ENCODE assay signal across 8 cellular contexts in the genomic region with DNA sequence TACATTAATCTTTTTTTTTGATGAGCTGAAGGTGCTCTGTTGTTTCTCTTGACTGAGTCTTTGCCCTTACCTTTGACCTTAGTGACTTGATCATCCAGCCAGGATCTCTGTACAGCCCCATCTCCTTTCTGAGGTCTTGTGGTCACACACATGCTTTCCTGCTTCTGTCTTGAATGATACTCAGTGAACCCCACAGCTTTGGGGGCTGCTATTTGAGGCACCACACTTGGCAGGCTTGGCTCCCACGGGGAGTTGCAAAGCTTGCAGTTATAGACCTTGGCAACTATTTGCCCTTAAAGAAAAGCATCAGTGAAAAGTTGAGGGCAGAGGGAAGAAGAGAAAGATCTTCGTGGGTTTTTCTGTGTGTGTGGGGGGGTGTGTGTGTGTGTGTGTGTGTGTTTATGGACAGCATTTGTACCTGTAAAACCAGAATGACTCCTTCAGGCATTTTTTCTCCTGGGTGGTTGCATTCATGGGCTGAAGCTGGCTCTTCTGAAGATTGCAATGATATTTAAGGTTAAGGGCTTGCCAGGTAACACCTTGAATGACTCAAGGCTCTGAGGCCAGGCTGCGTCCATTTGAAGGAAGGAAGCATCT.
DNase-seq lines count a peak whose midpoint lies in the region; ATAC-seq and TF ChIP-seq lines count a peak whose summit lies in the region.
"Had no signal": no experiment of that assay in that cellular context is flagged by ENCODE, and none has a peak within 500 bp of the region (broad histone marks: within the 10 kb centered on the region; RNA-seq: fewer than 3 reads in every experiment).

No MANE protein-coding gene starts in this region.

- H3K9me3 Mint-ChIP-seq in activated naive CD8-positive, alpha-beta T cell treated with anti-CD3 and anti-CD28 coated beads for 36 hours: no peaks in the 10 kb centered on the region

- no peak overlapping the region for H3K4me3 ChIP-seq in skeletal muscle tissue (ENCODE audit: low read length in 3 of 3)
- H3K4me3 ChIP-seq in right lobe of liver: no peak overlapping the region

- H3K27me3 Mint-ChIP-seq in activated naive CD8-positive, alpha-beta T cell treated with anti-CD3 and anti-CD28 coated beads for 36 hours: no peaks in the 10 kb centered on the region

- peak overlapping the region; percentile 14 for H3K27ac Mint-ChIP-seq in activated naive CD8-positive, alpha-beta T cell treated with anti-CD3 and anti-CD28 coated beads for 36 hours

- H3K27ac ChIP-seq in skeletal muscle tissue (ENCODE audit: low read depth, low read length) (peak overlapping the region; percentile 86), right lobe of liver (no peak overlapping the region)

- peak; percentile 17 for DNase-seq in activated naive CD8-positive, alpha-beta T cell treated with anti-CD3 and anti-CD28 coated beads for 36 hours
- DNase-seq in hepatic stellate cell (ENCODE audit: low spot score) (no peak), NCI-H1417 (lab: John Stamatoyannopoulos, UW) (no peak), right lobe of liver (no peak)
- DNase-seq: NCI-H2227 treated with DMSO at 0.1 percent for 48 hours had no signal

- no peaks in the 10 kb centered on the region for H3K27me3 ChIP-seq in skeletal muscle tissue (ENCODE audit: control insufficient read depth in 3 of 3, insufficient read depth in 3 of 3, low read length in 3 of 3)
- no peaks in the 10 kb centered on the region for H3K27me3 ChIP-seq in right lobe of liver

- H3K4me1 ChIP-seq in skeletal muscle tissue (ENCODE audit: control insufficient read depth in 3 of 3, insufficient read depth in 3 of 3, low read length in 3 of 3) (peaks cover 55 to 74% (median 59%) of the 10 kb centered on the region in 3 donors), right lobe of liver (no peaks in the 10 kb centered on the region)

- peak overlapping the region; percentile 0 for H3K4me3 Mint-ChIP-seq in activated naive CD8-positive, alpha-beta T cell treated with anti-CD3 and anti-CD28 coated beads for 36 hours

- H3K9me3 ChIP-seq in skeletal muscle tissue (ENCODE audit: control insufficient read depth in 3 of 3, low read length in 3 of 3) (no peaks in the 10 kb centered on the region), right lobe of liver (no peaks in the 10 kb centered on the region)

- H3K36me3 ChIP-seq in skeletal muscle tissue (ENCODE audit: control insufficient read depth in 3 of 3, insufficient read depth in 3 of 3, low read length in 3 of 3) (no peaks in the 10 kb centered on the region), right lobe of liver (no peaks in the 10 kb centered on the region)

- H3K36me3 Mint-ChIP-seq in activated naive CD8-positive, alpha-beta T cell treated with anti-CD3 and anti-CD28 coated beads for 36 hours: peaks cover 6% of the 10 kb centered on the region

- H3K4me1 Mint-ChIP-seq in activated naive CD8-positive, alpha-beta T cell treated with anti-CD3 and anti-CD28 coated beads for 36 hours: peaks cover 51% of the 10 kb centered on the region

- peak; percentile 58 for ATAC-seq in GM19025 (IDR thresholded peaks at IDR 0.05; ENCODE audit: low read depth, unreplicated experiment)
- ATAC-seq in HG02870 (IDR thresholded peaks at IDR 0.05; ENCODE audit: unreplicated experiment): peak; percentile 47
- no peak for ATAC-seq in right lobe of liver

- peak overlapping the region in 2 of 3 donors; percentile 58 to 85 for H3K9ac ChIP-seq in skeletal muscle tissue (ENCODE audit: low read depth in 1 of 3, low read length in 3 of 3)

- WGBS in right lobe of liver (ENCODE audit: insufficient coverage, low coverage, low lambda C conversion rate, missing lambda C conversion rate): 68% methylated on average over 3 of the region's 3 CpGs

- TF ChIP-seq CTCF in right lobe of liver (IDR thresholded peaks at IDR 0.05): no peak

- TF ChIP-seq POLR2A in right lobe of liver (IDR thresholded peaks at IDR 0.05): no peak

- intact Hi-C loops in right lobe of liver (cut with DNase I): no loop called here

Comparison
In these comparisons a context has a peak if more than half of its experiments do, and no peak if none do; other contexts are left out.
1. ATAC-seq: peak in GM19025 (single experiment) and HG02870 (single experiment); none in right lobe of liver (0 of 4).